Comparison of ENCODE assay signal across 21 cellular contexts in the genomic region with DNA sequence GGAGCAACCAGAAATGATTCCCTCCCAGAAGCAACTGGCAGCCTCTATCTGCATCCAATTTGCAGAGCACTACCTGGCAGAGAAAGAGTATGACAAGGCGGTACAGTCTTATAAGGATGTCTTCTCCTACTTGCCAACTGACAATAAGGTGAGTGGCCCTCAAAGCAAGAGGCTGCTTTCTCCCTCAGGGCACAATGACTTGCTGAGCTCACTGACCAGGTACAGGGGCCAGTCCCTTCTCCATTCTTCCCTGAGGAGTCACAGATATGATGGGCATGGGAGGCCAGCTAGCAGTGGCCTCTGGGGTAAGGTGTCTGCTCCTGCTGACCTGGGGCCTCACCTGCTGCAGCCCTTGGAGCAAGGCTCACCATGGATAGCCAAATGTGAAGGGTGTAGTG. TPM values are rescaled to one million over a fixed set of nuclear protein-coding genes. Genes with fewer than 3 reads are reported as not detected.
"Had no signal": no experiment of that assay in that cellular context is flagged by ENCODE, and none has a peak within 500 bp of the region (broad histone marks: within the 10 kb centered on the region; RNA-seq: fewer than 3 reads in every experiment).

No MANE protein-coding gene starts in this region.

- H3K27ac ChIP-seq: esophagus muscularis mucosa, gastroesophageal sphincter, thoracic aorta had no signal

- H3K27me3 ChIP-seq: esophagus muscularis mucosa, gastroesophageal sphincter had no signal

- H3K4me1 ChIP-seq: gastroesophageal sphincter had no signal

- DNase-seq: activated CD4-positive, alpha-beta T cell treated with anti-CD3 and anti-CD28 coated beads, Interleukin-2, amount 50 U/mL, for 4 hours; activated effector memory CD4-positive, alpha-beta T cell treated with Interleukin-2 at 50 U/mL for 16 hours; activated naive CD4-positive, alpha-beta T cell treated with anti-CD3 and anti-CD28 coated beads for 36 hours; activated naive CD8-positive, alpha-beta T cell treated with anti-CD3 and anti-CD28 coated beads, Interleukin-2, amount 10 ng/mL, durations not matched to agents 7 days and 5 days; activated T-cell treated with anti-CD3 and anti-CD28 coated beads, Interleukin-2, amount 50 U/mL, for 48 hours; amniotic stem cell; effector CD4-positive, alpha-beta T cell; head of caudate nucleus; islet precursor cell; midbrain; SK-N-SH; stimulated activated CD4-positive, alpha-beta T cell treated with anti-CD3 and anti-CD28 coated beads, Interleukin-4, amount 100 ng/mL, for 24 hours; stimulated activated naive CD4-positive, alpha-beta T cell treated with Interleukin-2 at 50 U/mL for 16 hours had no signal

- H3K9me3 ChIP-seq: esophagus muscularis mucosa, gastroesophageal sphincter, prostate gland, SK-N-SH, thoracic aorta had no signal

- H3K36me3 ChIP-seq: prostate gland, thoracic aorta had no signal

- H3K4me3 ChIP-seq: esophagus muscularis mucosa, gastroesophageal sphincter, prostate gland, thoracic aorta had no signal

- ATAC-seq: gastroesophageal sphincter, left lobe of liver had no signal

RNA-seq across cellular contexts. Expression of a gene that starts 59.3 kb away (rescaled TPM):
- total RNA-seq: activated naive CD8-positive, alpha-beta T cell treated with anti-CD3 and anti-CD28 coated beads, Interleukin-2, amount 10 ng/mL, durations not matched to agents 7 days and 5 days; bronchial epithelial cell; cerebellum; left lobe of liver; osteocyte had no signal
- polyA plus RNA-seq: SK-N-SH had no signal
